In the genomic region with DNA sequence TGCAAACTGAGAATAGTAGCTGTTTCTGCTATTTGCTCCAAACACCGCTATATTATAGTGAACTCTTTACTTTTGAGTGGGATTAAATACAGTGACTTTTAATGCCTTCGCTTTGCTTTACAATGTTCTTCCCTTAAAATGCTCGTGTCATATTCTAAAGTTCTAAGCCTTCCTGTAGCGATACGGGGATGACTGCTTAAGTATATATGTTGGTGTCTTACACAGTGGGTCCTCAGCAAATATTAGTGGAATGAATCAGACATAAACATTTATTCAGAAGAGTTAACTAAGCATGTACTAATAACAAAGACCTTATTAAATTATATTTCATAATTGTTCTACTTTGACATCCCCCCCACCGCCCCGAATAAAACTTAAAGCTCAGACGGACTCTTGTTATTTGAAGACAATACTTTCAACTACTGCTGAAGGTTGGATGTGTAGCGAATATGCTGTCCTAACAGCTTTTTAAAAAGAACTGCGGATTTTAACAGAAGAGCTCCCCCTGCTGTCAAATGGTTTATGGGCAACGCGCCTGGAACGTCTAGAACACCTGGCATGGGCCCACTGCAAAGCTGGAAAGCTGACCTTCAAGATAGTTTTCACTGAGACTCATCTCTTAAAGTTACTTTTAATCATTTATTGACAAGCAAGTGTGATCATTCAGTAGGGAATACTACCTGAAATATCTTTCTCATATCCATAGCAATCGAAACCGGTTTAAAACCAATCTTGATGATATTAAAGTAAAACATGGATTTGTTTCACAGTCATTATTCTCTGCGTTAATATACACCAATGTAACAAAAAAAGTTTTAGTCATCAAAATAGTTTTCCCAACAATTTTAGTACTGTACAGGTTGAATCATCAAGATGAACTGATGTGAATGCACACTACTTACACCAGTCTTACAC, we compare ENCODE assay signal across 8 cellular contexts.
A peak's percentile ranks its signal among the peaks of the same experiment; 100 is the strongest.
DNase-seq lines count a peak whose midpoint lies in the region; ATAC-seq and TF ChIP-seq lines count a peak whose summit lies in the region.

No MANE protein-coding gene starts in this region.

- intact Hi-C loops in stomach (cut with DNase I; ENCODE audit: low total_unique reads) = no loop called here

- peaks cover 12% of the 10 kb centered on the region for H3F3A ChIP-seq in MM.1S (ENCODE audit: insufficient read depth, low read length)

- TF ChIP-seq POLR2A in gastroesophageal sphincter (IDR thresholded peaks at IDR 0.05) (no peak), stomach (IDR thresholded peaks at IDR 0.05) (no peak)

- H4K20me1 ChIP-seq in MM.1S (ENCODE audit: insufficient read depth, low read length) = no peaks in the 10 kb centered on the region

- H3K14ac ChIP-seq in neuronal stem cell (ENCODE audit: low read length) = no peak overlapping the region

- TF ChIP-seq EP300 in gastroesophageal sphincter (IDR thresholded peaks at IDR 0.05) (no peak), stomach (IDR thresholded peaks at IDR 0.05) (no peak)

- H2BK120ac ChIP-seq in neuronal stem cell (ENCODE audit: low read depth, low read length) = no peak overlapping the region

- H3K23ac ChIP-seq in neuronal stem cell (ENCODE audit: low read depth, low read length, poor library complexity) = no peak overlapping the region

- CTCF ChIA-PET in AG04449 (lab: Yijun Ruan, JAX) = interaction anchor here (0.7 to 1.8 kb wide), 34 partner anchors 19 to 662 kb away, joined by 3 to 11 read pairs (median 3); a partner anchor contains a TSS

- H3K4me1 ChIP-seq in MM.1S (ENCODE audit: low read length) = no peaks in the 10 kb centered on the region
- H3K4me1 ChIP-seq in gastroesophageal sphincter = peaks cover 0 to 9% (median 0%) of the 10 kb centered on the region in 3 donors
- H3K4me1 ChIP-seq in neuronal stem cell (ENCODE audit: control insufficient read depth in 2 of 2, insufficient read depth in 1 of 2, low read depth in 1 of 2, low read length in 2 of 2) = peaks cover 0 to 5% of the 10 kb centered on the region in 2 donors
- H3K4me1 ChIP-seq in stomach = peaks cover 8 to 17% (median 15%) of the 10 kb centered on the region in 4 donors

- H3K79me1 ChIP-seq in neuronal stem cell (ENCODE audit: low read depth, low read length) = peaks cover 7% of the 10 kb centered on the region

- DNase-seq in AG04449 (ENCODE audit: low read depth, low spot score) = peak; percentile 66
- DNase-seq in MM.1S = peak; percentile 92
- peak; percentile 52 for DNase-seq in SIG-M5 (lab: John Stamatoyannopoulos, UW)
- DNase-seq in activated naive CD4-positive, alpha-beta T cell (lab: John Stamatoyannopoulos, UW) = peak in 3 of 4 experiments; percentile 36 to 57 (median 54)
- DNase-seq in neuronal stem cell (ENCODE audit: low spot score) = peak; percentile 73
- peak; percentile 91 for DNase-seq in stomach

- no peak overlapping the region for H2AK5ac ChIP-seq in neuronal stem cell (ENCODE audit: low read depth, low read length)

- TF ChIP-seq CTCF in AG04449 (IDR thresholded peaks at IDR 0.05; ENCODE audit: insufficient read depth, low read length, missing control alignments) (peak; percentile 68), MM.1S (IDR thresholded peaks at IDR 0.05; ENCODE audit: low read length) (peak; percentile 87), gastroesophageal sphincter (IDR thresholded peaks at IDR 0.05) (peak; percentile 65 to 87 (median 84)), stomach (IDR thresholded peaks at IDR 0.05) (peak in 5 of 7 experiments; percentile 68 to 88 (median 72))

- H3K27me3 ChIP-seq in MM.1S (replicated peaks; ENCODE audit: insufficient read depth, low read length) (no peaks in the 10 kb centered on the region), gastroesophageal sphincter (no peaks in the 10 kb centered on the region), neuronal stem cell (ENCODE audit: control insufficient read depth in 3 of 3, insufficient read depth in 3 of 3, low read depth in 1 of 3, low read length in 3 of 3) (peaks cover 0 to 8% (median 4%) of the 10 kb centered on the region in 3 experiments), stomach (no peaks in the 10 kb centered on the region)

- no peaks in the 10 kb centered on the region for H3K9me2 ChIP-seq in MM.1S (replicated peaks; ENCODE audit: insufficient read depth, low read length)

- H4K8ac ChIP-seq in neuronal stem cell (ENCODE audit: low read depth, low read length) = no peak overlapping the region

- peak; percentile 25 for ATAC-seq in GM18907 (IDR thresholded peaks at IDR 0.05; ENCODE audit: unreplicated experiment)
- peak; percentile 21 for ATAC-seq in gastroesophageal sphincter

- no peak overlapping the region for H4K91ac ChIP-seq in neuronal stem cell (ENCODE audit: low read depth, low read length, poor library complexity)

- no peaks in the 10 kb centered on the region for H3K36me3 ChIP-seq in MM.1S (replicated peaks; ENCODE audit: insufficient read depth, low read length)
- H3K36me3 ChIP-seq in gastroesophageal sphincter = no peaks in the 10 kb centered on the region
- no peaks in the 10 kb centered on the region for H3K36me3 ChIP-seq in neuronal stem cell (replicated peaks in 1 of 2; ENCODE audit: control insufficient read depth in 2 of 2, insufficient read depth in 2 of 2, low read length in 2 of 2)
- H3K36me3 ChIP-seq in stomach = no peaks in the 10 kb centered on the region

- POLR2A ChIA-PET in AG04449 (lab: Yijun Ruan, JAX) = interaction anchor here (0.7 to 1.8 kb wide), 6 partner anchors 17 to 192 kb away, joined by 3 to 12 read pairs (median 4); a partner anchor contains a TSS

- H3K9ac ChIP-seq in MM.1S (ENCODE audit: low read length) (peak overlapping the region; percentile 95), neuronal stem cell (ENCODE audit: low read depth, low read length, poor library complexity) (no peak overlapping the region)

- no peak overlapping the region for H3K4ac ChIP-seq in neuronal stem cell (ENCODE audit: low read length)

- no peak overlapping the region for H2BK15ac ChIP-seq in neuronal stem cell (ENCODE audit: low read length)

- 13 to 14% methylated on average over 16 of the region's 16 CpGs for WGBS in gastroesophageal sphincter (ENCODE audit: low coverage in 1 of 2), 2 donors
- no CpG with 5 or more reads among the region's 16 CpGs for WGBS in neuronal stem cell (ENCODE audit: extremely low coverage in 2 of 2, insufficient read length in 2 of 2, insufficient replicate concordance in 1 of 2), 2 donors
- 17 to 21% (median 19%) methylated on average over 16 of the region's 16 CpGs for WGBS in stomach, 5 donors

- H3K9me3 ChIP-seq in MM.1S (replicated peaks; ENCODE audit: insufficient read depth, low read length) (no peaks in the 10 kb centered on the region), gastroesophageal sphincter (no peaks in the 10 kb centered on the region), neuronal stem cell (replicated peaks in 1 of 2; ENCODE audit: control insufficient read depth in 2 of 2, insufficient read depth in 1 of 2, low read depth in 1 of 2, low read length in 2 of 2) (no peaks in the 10 kb centered on the region), stomach (no peaks in the 10 kb centered on the region)

- no peak overlapping the region for H3K18ac ChIP-seq in neuronal stem cell (ENCODE audit: low read length)

- H3K4me3 ChIP-seq in AG04449 (ENCODE audit: low read depth, low read length) (peak overlapping the region; percentile 69), MM.1S (ENCODE audit: low read length) (peak overlapping the region; percentile 70), gastroesophageal sphincter (peak overlapping the region; percentile 66 to 81), neuronal stem cell (ENCODE audit: low read length in 2 of 2) (no peak overlapping the region), stomach (peak overlapping the region; percentile 51 to 66 (median 59))

- H3K4me2 ChIP-seq in MM.1S (ENCODE audit: low read depth, low read length) (peak overlapping the region; percentile 94), neuronal stem cell (ENCODE audit: insufficient read depth, low read length, poor library complexity, severe bottlenecking) (no peak overlapping the region)

- H3K27ac ChIP-seq in MM.1S (ENCODE audit: low read length) = peak overlapping the region; percentile 98
- peak overlapping the region; percentile 98 to 100 (median 99) for H3K27ac ChIP-seq in gastroesophageal sphincter
- H3K27ac ChIP-seq in neuronal stem cell (replicated peaks; ENCODE audit: low read length) = no peak overlapping the region
- peak overlapping the region in 4 of 5 donors; percentile 99 to 100 (median 99) for H3K27ac ChIP-seq in stomach

- H3K79me2 ChIP-seq in MM.1S (ENCODE audit: low read length) = no peaks in the 10 kb centered on the region

- H2AFZ ChIP-seq in MM.1S (ENCODE audit: low read length) (no peak overlapping the region), neuronal stem cell (ENCODE audit: low read length) (no peak overlapping the region)

- H2BK5ac ChIP-seq in neuronal stem cell (ENCODE audit: low read length) = no peak overlapping the region

- no peak overlapping the region for H2BK12ac ChIP-seq in neuronal stem cell (ENCODE audit: low read length)

Comparison
In these comparisons a context has a peak if more than half of its experiments do, and no peak if none do; other contexts are left out.
1. H3K4me3 ChIP-seq: peak in AG04449 (single experiment), MM.1S (single experiment), gastroesophageal sphincter (2 of 2) and stomach (4 of 4); none in neuronal stem cell (0 of 2).
2. Peak in every context shown above with its lines, with median percentiles within 50 percentile points of each other: DNase-seq and CTCF ChIP-seq.